ENCODE assay signal across 8 cellular contexts in genomic region chr15:90300988-90301715, GRCh38. TPM values are rescaled to one million over a fixed set of nuclear protein-coding genes. Genes with fewer than 3 reads are reported as not detected.
DNase-seq lines count a peak whose midpoint lies in the region; ATAC-seq and TF ChIP-seq lines count a peak whose summit lies in the region.

No MANE protein-coding gene starts in this region.

- TF ChIP-seq CTCF in 22Rv1 (IDR thresholded peaks at IDR 0.05) (peak; percentile 93), GM13977 (IDR thresholded peaks at IDR 0.05; ENCODE audit: extremely low read depth, insufficient read depth, missing control alignments) (peak; percentile 74), PC-9 (conservative IDR thresholded peaks at IDR 0.05) (peak; percentile 82), glutamatergic neuron (IDR thresholded peaks at IDR 0.05; ENCODE audit: partially characterized antibody, unreplicated experiment) (peak; percentile 91), retinal pigment epithelial cell (conservative IDR thresholded peaks at IDR 0.05; ENCODE audit: low read depth, low read length) (peak; percentile 90)

- in situ Hi-C loops in GM13977 (cut with MboI; ENCODE audit: low pct_unique_long_range_greater_than_20kb, low sequenced_read_pairs, unreplicated experiment): loop anchor here (25.0 kb wide), 1 partner anchor 586 kb away; the partner anchor contains the start of gene FES

- CTCF ChIA-PET in PC-9 (lab: Charles Lee): interaction anchor here (0.6 kb wide), 1 partner anchor 215 kb away, joined by 3 read pairs; no protein-coding TSS in a partner anchor

- H3F3A ChIP-seq in PC-9 (ENCODE audit: insufficient read depth, low read depth): no peaks in the 10 kb centered on the region

- H3K4me3 Mint-ChIP-seq in glutamatergic neuron (ENCODE audit: unreplicated experiment): no peak overlapping the region

- H4K20me1 ChIP-seq in PC-9 (ENCODE audit: insufficient read depth): no peaks in the 10 kb centered on the region

- H2AFZ ChIP-seq in PC-9: no peak overlapping the region

- no peaks in the 10 kb centered on the region for H3K4me1 ChIP-seq in PC-9 (replicated peaks; ENCODE audit: insufficient read depth)

- H3K4me3 ChIP-seq in PC-9 (no peak overlapping the region), retinal pigment epithelial cell (ENCODE audit: low read length) (no peak overlapping the region)

- H3K36me3 Mint-ChIP-seq in glutamatergic neuron (ENCODE audit: unreplicated experiment): no peaks in the 10 kb centered on the region

- no peaks in the 10 kb centered on the region for H3K9me3 ChIP-seq in PC-9 (ENCODE audit: insufficient read depth, low read depth)

- H3K36me3 ChIP-seq in PC-9 (ENCODE audit: low read depth): no peaks in the 10 kb centered on the region

- DNase-seq in GM13977 (ENCODE audit: low spot score) (no peak), PC-9 (peak in 1 of 2 experiments; percentile 21), glutamatergic neuron (peak; percentile 86), retinal pigment epithelial cell (ENCODE audit: low read depth) (no peak)
- DNase-seq in activated T-helper 9 cell treated with anti-CD3 and anti-CD28 coated beads, Interleukin-2, amount 50 U/mL, for 16 hours (ENCODE audit: low read depth): peak; percentile 41

- POLR2A ChIA-PET in PC-9 (lab: Charles Lee; ENCODE audit: unreplicated experiment): interaction anchor here (0.6 kb wide), 1 partner anchor 90 kb away, joined by 4 read pairs; no protein-coding TSS in a partner anchor

- no peaks in the 10 kb centered on the region for H3K4me1 Mint-ChIP-seq in glutamatergic neuron (ENCODE audit: low read depth, unreplicated experiment)

- BruUV-seq in PC-9 (replicated peaks; lab: Mats Ljungman, UMichigan): no TSS peak

- H3K4me2 ChIP-seq in PC-9: no peak overlapping the region

- no peaks in the 10 kb centered on the region for H3K9me2 ChIP-seq in PC-9 (ENCODE audit: insufficient read depth)

- no peaks in the 10 kb centered on the region for H3K9me3 Mint-ChIP-seq in glutamatergic neuron (ENCODE audit: unreplicated experiment)

- H3K27ac ChIP-seq in 22Rv1 (no peak overlapping the region), PC-9 (no peak overlapping the region)

- intact Hi-C loops in PC-9 (cut with micrococcal nuclease; ENCODE audit: unreplicated experiment): no loop called here

- H3K79me2 ChIP-seq in PC-9 (ENCODE audit: low read depth): no peaks in the 10 kb centered on the region

- no peaks in the 10 kb centered on the region for H3K27me3 ChIP-seq in PC-9 (ENCODE audit: insufficient read depth, low read depth)

- ATAC-seq in GM21737 (IDR thresholded peaks at IDR 0.05; ENCODE audit: unreplicated experiment) (no peak), HG03342 (IDR thresholded peaks at IDR 0.05; ENCODE audit: unreplicated experiment) (no peak)

- peaks cover 2% of the 10 kb centered on the region for H3K27me3 Mint-ChIP-seq in glutamatergic neuron (ENCODE audit: unreplicated experiment)

- H3K27ac Mint-ChIP-seq in glutamatergic neuron (ENCODE audit: unreplicated experiment): no peak overlapping the region

RNA-seq across cellular contexts. Expression of gene NGRN, which starts 35.7 kb away (rescaled TPM):
- total RNA-seq in PC-9 (2021): 57.4 TPM in 2 replicates
- 156 TPM for total RNA-seq in glutamatergic neuron (ENCODE audit: unreplicated experiment)

RNA-seq across cellular contexts. Expression of gene ZNF774, which starts 50.9 kb away (rescaled TPM):
- total RNA-seq in PC-9 (2021): 6.2 and 6.3 TPM in 2 replicates
- 6.7 TPM for total RNA-seq in glutamatergic neuron (ENCODE audit: unreplicated experiment)

RNA-seq across cellular contexts. Expression of gene TTLL13, which starts 51.8 kb away (rescaled TPM):
- total RNA-seq in PC-9 (2021) (0.93 and 0.96 TPM in 2 replicates), glutamatergic neuron (ENCODE audit: unreplicated experiment) (not detected)

Comparison
In these comparisons a context has a peak if more than half of its experiments do, and no peak if none do; other contexts are left out.
1. DNase-seq: peak in activated T-helper 9 cell treated with anti-CD3 and anti-CD28 coated beads, Interleukin-2, amount 50 U/mL, for 16 hours (single experiment) and glutamatergic neuron (single experiment); none in GM13977 (single experiment) and retinal pigment epithelial cell (single experiment).
2. Peak in every context shown above with its lines, with median percentiles within 50 percentile points of each other: CTCF ChIP-seq.